Comparison of ENCODE assay signal across 8 cellular contexts in genomic region chr1:74197657-74198552, GRCh38. TPM values are rescaled to one million over a fixed set of nuclear protein-coding genes. Genes with fewer than 3 reads are reported as not detected.
DNase-seq lines count a peak whose midpoint lies in the region; ATAC-seq, FAIRE-seq and TF ChIP-seq lines count a peak whose summit lies in the region.

Gene FPGT, plus strand, starts transcription at chr1:74198242. Its CDS starts 37 bp downstream, at chr1:74198279.
A gene with protein sequence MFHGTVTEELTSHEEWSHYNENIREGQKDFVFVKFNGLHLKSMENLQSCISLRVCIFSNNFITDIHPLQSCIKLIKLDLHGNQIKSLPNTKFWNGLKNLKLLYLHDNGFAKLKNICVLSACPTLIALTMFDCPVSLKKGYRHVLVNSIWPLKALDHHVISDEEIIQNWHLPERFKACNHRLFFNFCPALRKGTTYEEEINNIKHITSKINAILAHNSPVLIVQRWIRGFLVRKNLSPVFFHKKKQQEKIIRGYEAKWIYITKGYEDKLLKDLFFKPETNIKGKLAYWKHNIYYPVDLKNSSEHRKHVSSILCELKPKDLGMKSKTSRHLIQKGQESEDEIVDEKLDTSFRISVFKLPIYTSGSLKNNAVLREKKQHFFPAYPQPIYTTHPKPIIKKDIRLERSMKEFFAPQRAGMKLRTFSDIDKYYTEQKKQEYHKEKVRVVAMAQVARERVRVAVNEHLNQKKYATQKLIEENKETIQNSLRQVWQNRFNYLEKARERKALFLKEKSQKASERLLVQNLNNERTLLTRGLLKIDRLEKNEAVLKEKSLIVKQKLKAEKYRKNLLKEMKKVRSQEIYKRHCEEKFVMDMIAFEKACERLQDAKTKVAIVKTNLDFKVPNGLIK (minus strand): TSS chr1:74198176. CDS start chr1:74183684, 14,492 bp downstream.

- CTCF ChIA-PET in RWPE1 (lab: Yijun Ruan, JAX), result interaction anchor here (0.6 to 0.7 kb wide), 2 partner anchors 14 to 1050 kb away, joined by 3 read pairs; no protein-coding TSS in a partner anchor

- DNase-seq in ELF-1 (ENCODE audit: low read depth, low spot score) (peak; percentile 97), H54 (ENCODE audit: insufficient read length, low spot score) (peak; percentile 78), LoVo (ENCODE audit: low spot score) (peak; percentile 94), RWPE1 (ENCODE audit: low spot score) (peak; percentile 95), fibroblast of peridontal ligament (ENCODE audit: extremely low read depth) (peak; percentile 95)
- DNase-seq in activated T-helper 9 cell treated with anti-CD3 and anti-CD28 coated beads, Interleukin-2, amount 50 U/mL, for 16 hours (ENCODE audit: low read depth), result peak; percentile 92
- DNase-seq in naive thymus-derived CD8-positive, alpha-beta T cell, result peak; percentile 91 to 97 (median 96)
- peak; percentile 93 for DNase-seq in stimulated activated naive B cell treated with anti-CD40 and anti-IgM and Interleukin-4, amounts not matched to agents 10 μg/mL and 1 μg/mL and 100 μg/mL, for 72 hours

- peak within 1 kb of the TSS; percentile 78 for H3K27ac ChIP-seq in RWPE1

- H3K27me3 Mint-ChIP-seq in naive thymus-derived CD8-positive, alpha-beta T cell, result no peaks in the 10 kb centered on the region
- no peaks in the 10 kb centered on the region for H3K27me3 Mint-ChIP-seq in stimulated activated naive B cell treated with anti-CD40 and anti-IgM and Interleukin-4, amounts not matched to agents 10 μg/mL and 1 μg/mL and 100 μg/mL, for 72 hours

- H3K36me3 Mint-ChIP-seq in naive thymus-derived CD8-positive, alpha-beta T cell, result peaks cover 0 to 19% (median 16%) of the 10 kb centered on the region in 3 donors
- no peaks in the 10 kb centered on the region for H3K36me3 Mint-ChIP-seq in stimulated activated naive B cell treated with anti-CD40 and anti-IgM and Interleukin-4, amounts not matched to agents 10 μg/mL and 1 μg/mL and 100 μg/mL, for 72 hours

- no peak for TF ChIP-seq CTCF in RWPE1 (conservative IDR thresholded peaks at IDR 0.05; ENCODE audit: low read depth)

- H3K4me3 Mint-ChIP-seq in naive thymus-derived CD8-positive, alpha-beta T cell, result peak within 1 kb of the TSS; percentile 88 to 94 (median 90)
- H3K4me3 Mint-ChIP-seq in stimulated activated naive B cell treated with anti-CD40 and anti-IgM and Interleukin-4, amounts not matched to agents 10 μg/mL and 1 μg/mL and 100 μg/mL, for 72 hours, result peak within 1 kb of the TSS; percentile 89 to 92

- peak within 1 kb of the TSS; percentile 87 to 98 (median 94) for H3K27ac Mint-ChIP-seq in naive thymus-derived CD8-positive, alpha-beta T cell
- H3K27ac Mint-ChIP-seq in stimulated activated naive B cell treated with anti-CD40 and anti-IgM and Interleukin-4, amounts not matched to agents 10 μg/mL and 1 μg/mL and 100 μg/mL, for 72 hours, result peak within 1 kb of the TSS; percentile 89

- TF ChIP-seq POLR2A in H54 (IDR thresholded peaks at IDR 0.05; ENCODE audit: low read depth, low read length), result peak; percentile 53; the same call in 1 of the 2 replicates

- H3K4me1 Mint-ChIP-seq in naive thymus-derived CD8-positive, alpha-beta T cell, result peaks cover 3 to 32% (median 19%) of the 10 kb centered on the region in 4 donors
- peaks cover 10 to 11% of the 10 kb centered on the region in 2 donors for H3K4me1 Mint-ChIP-seq in stimulated activated naive B cell treated with anti-CD40 and anti-IgM and Interleukin-4, amounts not matched to agents 10 μg/mL and 1 μg/mL and 100 μg/mL, for 72 hours

- FAIRE-seq in H54 (lab: Jason Lieb, UNC), result peak; percentile 96

- POLR2A ChIA-PET in RWPE1 (lab: Yijun Ruan, JAX; ENCODE audit: low non-redundant PET), result no interaction called here
- POLR2A ChIA-PET in naive thymus-derived CD8-positive, alpha-beta T cell (lab: Charles Lee), result interaction anchor here (0.7 to 1.1 kb wide), 3 partner anchors 18 to 1913 kb away, joined by 3 to 5 read pairs (median 4); partner anchors contain the start of genes CRYZ and TYW3

- ATAC-seq in naive thymus-derived CD8-positive, alpha-beta T cell, result peak; percentile 91
- peak; percentile 93 to 96 for ATAC-seq in stimulated activated naive B cell treated with anti-CD40 and anti-IgM and Interleukin-4, amounts not matched to agents 10 μg/mL and 1 μg/mL and 100 μg/mL, for 72 hours (replicated peaks)

- no peaks in the 10 kb centered on the region for H3K9me3 Mint-ChIP-seq in naive thymus-derived CD8-positive, alpha-beta T cell
- H3K9me3 Mint-ChIP-seq in stimulated activated naive B cell treated with anti-CD40 and anti-IgM and Interleukin-4, amounts not matched to agents 10 μg/mL and 1 μg/mL and 100 μg/mL, for 72 hours, result no peaks in the 10 kb centered on the region

RNA-seq across cellular contexts. Expression of gene FPGT, which starts in this region (rescaled TPM):
- total RNA-seq in naive thymus-derived CD8-positive, alpha-beta T cell, result 10 to 100 TPM; 10.2 to 13.1 TPM
- polyA plus RNA-seq in naive thymus-derived CD8-positive, alpha-beta T cell, result 1 to 10 TPM; 5.0 to 7.2 (median 5.5) TPM

RNA-seq across cellular contexts. Expression of the second gene that starts in this region (rescaled TPM):
- total RNA-seq in naive thymus-derived CD8-positive, alpha-beta T cell, result 1 to 10 TPM; 2.0 TPM
- polyA plus RNA-seq in naive thymus-derived CD8-positive, alpha-beta T cell, result 1 to 10 TPM; 1.6 to 4.1 (median 2.9) TPM

Comparison
In these comparisons a context has a peak if more than half of its experiments do, and no peak if none do; other contexts are left out.
1. Peak in every context shown above with its lines: DNase-seq, ATAC-seq and H3K27ac ChIP-seq.